In genomic region chr3:167406876-167407492, GRCh38 we compare ENCODE assay signal across 9 cellular contexts. TPM values are rescaled to one million over a fixed set of nuclear protein-coding genes. Genes with fewer than 3 reads are reported as not detected.
DNase-seq lines count a peak whose midpoint lies in the region; ATAC-seq and TF ChIP-seq lines count a peak whose summit lies in the region.
"Had no signal": no experiment of that assay in that cellular context is flagged by ENCODE, and none has a peak within 500 bp of the region (broad histone marks: within the 10 kb centered on the region; RNA-seq: fewer than 3 reads in every experiment).

No MANE protein-coding gene starts in this region.

- intact Hi-C loops in uterus (cut with DNase I; ENCODE audit: low total_unique reads): no loop called here

- no peaks in the 10 kb centered on the region for H3K9me3 ChIP-seq in uterus

- H3K4me3 ChIP-seq in cardiac fibroblast (replicated peaks in 1 of 2; ENCODE audit: low read depth in 2 of 2, low read length in 2 of 2) (no peak overlapping the region), uterus (no peak overlapping the region)

- H3K4me1 ChIP-seq in uterus: no peaks in the 10 kb centered on the region

- DNase-seq in DMS114 treated with DMSO at 0.1 percent for 48 hours (lab: John Stamatoyannopoulos, UW; ENCODE audit: unreplicated experiment) (peak; percentile 10), NCI-H526 treated with DMSO at 0.1 percent for 48 hours (lab: John Stamatoyannopoulos, UW) (peak; percentile 8), cardiac fibroblast (ENCODE audit: low read depth in 2 of 2) (peak; percentile 45 to 70), left lobe of liver (ENCODE audit: low spot score) (no peak), uterus (no peak)

- peak; percentile 21 for TF ChIP-seq CTCF in cardiac fibroblast (IDR thresholded peaks at IDR 0.05; ENCODE audit: low read depth, low read length)
- peak in 1 of 4 experiments; percentile 22 for TF ChIP-seq CTCF in uterus (IDR thresholded peaks at IDR 0.05)

- no peak for TF ChIP-seq POLR2A in uterus (IDR thresholded peaks at IDR 0.05)

- no peak overlapping the region for H3K27ac ChIP-seq in uterus

- no peaks in the 10 kb centered on the region for H3K27me3 ChIP-seq in uterus

- peak; percentile 64 for ATAC-seq in HG03095 (IDR thresholded peaks at IDR 0.05; ENCODE audit: unreplicated experiment)
- peak; percentile 62 for ATAC-seq in left lobe of liver
- ATAC-seq in HG02870 (IDR thresholded peaks at IDR 0.05; ENCODE audit: unreplicated experiment): no peak
- ATAC-seq in HG02840 (IDR thresholded peaks at IDR 0.05; ENCODE audit: low FRiP score, unreplicated experiment): no peak
- ATAC-seq: left colon had no signal

- no peaks in the 10 kb centered on the region for H3K36me3 ChIP-seq in uterus

RNA-seq across cellular contexts. Expression of gene ZBBX, which starts 26.9 kb away (rescaled TPM):
- total RNA-seq in left lobe of liver (not detected), uterus (1 to 10 TPM in 3 of 4 donors, under 1 TPM in 1; 0.52 to 8.8 (median 1.9) TPM)
- total RNA-seq: left colon had no signal

Comparison
In these comparisons a context has a peak if more than half of its experiments do, and no peak if none do; other contexts are left out.
1. DNase-seq: peak in DMS114 treated with DMSO at 0.1 percent for 48 hours (single experiment), NCI-H526 treated with DMSO at 0.1 percent for 48 hours (single experiment) and cardiac fibroblast (2 of 2); none in left lobe of liver (single experiment) and uterus (0 of 2).
2. ATAC-seq: peak in HG03095 (single experiment) and left lobe of liver (single experiment); none in HG02870 (single experiment) and HG02840 (single experiment).